In the genomic region with DNA sequence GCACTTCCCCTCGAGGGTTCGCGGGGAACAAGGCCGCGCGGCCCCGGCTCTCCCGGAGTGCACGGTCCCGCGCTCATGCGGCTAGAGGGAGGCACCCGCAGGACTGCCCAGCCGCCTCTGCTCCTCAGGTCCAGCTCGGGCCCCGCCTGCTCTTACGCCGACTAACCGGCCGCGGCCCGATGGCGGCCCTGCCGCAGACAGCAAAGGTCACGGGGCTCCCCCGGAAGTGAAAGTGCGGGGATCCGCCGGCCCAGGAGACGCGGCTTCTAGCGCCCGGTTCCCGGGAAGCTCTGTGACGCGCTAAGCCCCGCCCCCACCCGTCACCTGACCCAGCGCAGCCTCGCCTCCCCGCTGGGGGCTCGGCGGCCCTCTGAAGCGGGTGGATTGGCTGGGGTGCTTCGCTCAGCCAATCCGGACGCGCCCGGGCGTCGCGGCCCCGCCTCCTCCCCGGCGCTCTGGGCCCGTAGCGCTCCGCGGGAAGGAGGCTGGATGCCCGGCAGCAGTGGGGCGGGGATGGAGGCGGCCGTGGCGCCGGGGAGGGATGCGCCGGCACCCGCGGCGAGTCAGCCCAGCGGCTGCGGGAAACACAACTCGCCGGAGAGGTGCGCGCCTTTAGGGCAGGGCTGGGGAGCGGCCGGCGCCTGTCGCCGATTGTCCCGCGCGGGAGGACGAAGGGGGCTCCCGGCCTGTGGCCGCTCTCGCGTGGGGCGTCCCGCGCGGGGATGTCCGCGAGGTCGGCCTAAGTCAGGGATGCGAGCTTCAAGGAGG, we compare ENCODE assay signal across 1 cellular context.
TF ChIP-seq lines count a peak whose summit lies in the region.

A gene with protein sequence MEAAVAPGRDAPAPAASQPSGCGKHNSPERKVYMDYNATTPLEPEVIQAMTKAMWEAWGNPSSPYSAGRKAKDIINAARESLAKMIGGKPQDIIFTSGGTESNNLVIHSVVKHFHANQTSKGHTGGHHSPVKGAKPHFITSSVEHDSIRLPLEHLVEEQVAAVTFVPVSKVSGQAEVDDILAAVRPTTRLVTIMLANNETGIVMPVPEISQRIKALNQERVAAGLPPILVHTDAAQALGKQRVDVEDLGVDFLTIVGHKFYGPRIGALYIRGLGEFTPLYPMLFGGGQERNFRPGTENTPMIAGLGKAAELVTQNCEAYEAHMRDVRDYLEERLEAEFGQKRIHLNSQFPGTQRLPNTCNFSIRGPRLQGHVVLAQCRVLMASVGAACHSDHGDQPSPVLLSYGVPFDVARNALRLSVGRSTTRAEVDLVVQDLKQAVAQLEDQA (plus strand): TSS at position 460 of the 768 bp plus-strand sequence. CDS start 54 bp downstream, at position 514.

TF ChIP-seq in HepG2, 621 proteins besides CTCF, POLR2A, EP300 and RAD21 (continued from another document and continues in another):
- TF ChIP-seq, protein P1, sequence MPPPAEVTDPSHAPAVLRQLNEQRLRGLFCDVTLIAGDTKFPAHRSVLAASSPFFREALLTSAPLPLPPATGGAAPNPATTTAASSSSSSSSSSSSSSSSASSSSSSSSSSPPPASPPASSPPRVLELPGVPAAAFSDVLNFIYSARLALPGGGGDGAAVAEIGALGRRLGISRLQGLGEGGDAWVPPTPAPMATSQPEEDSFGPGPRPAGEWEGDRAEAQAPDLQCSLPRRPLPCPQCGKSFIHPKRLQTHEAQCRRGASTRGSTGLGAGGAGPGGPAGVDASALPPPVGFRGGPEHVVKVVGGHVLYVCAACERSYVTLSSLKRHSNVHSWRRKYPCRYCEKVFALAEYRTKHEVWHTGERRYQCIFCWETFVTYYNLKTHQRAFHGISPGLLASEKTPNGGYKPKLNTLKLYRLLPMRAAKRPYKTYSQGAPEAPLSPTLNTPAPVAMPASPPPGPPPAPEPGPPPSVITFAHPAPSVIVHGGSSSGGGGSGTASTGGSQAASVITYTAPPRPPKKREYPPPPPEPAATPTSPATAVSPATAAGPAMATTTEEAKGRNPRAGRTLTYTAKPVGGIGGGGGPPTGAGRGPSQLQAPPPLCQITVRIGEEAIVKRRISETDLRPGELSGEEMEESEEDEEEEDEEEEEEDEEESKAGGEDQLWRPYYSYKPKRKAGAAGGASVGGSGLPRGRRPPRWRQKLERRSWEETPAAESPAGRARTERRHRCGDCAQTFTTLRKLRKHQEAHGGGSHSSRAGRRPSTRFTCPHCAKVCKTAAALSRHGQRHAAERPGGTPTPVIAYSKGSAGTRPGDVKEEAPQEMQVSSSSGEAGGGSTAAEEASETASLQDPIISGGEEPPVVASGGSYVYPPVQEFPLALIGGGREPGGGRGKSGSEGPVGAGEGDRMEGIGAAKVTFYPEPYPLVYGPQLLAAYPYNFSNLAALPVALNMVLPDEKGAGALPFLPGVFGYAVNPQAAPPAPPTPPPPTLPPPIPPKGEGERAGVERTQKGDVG (CRISPR knock-in tag; IDR thresholded peaks at IDR 0.05; ENCODE audit: borderline replicate concordance) = peak; percentile 41; the same call in 1 of the 2 replicates
- TF ChIP-seq, protein P2, sequence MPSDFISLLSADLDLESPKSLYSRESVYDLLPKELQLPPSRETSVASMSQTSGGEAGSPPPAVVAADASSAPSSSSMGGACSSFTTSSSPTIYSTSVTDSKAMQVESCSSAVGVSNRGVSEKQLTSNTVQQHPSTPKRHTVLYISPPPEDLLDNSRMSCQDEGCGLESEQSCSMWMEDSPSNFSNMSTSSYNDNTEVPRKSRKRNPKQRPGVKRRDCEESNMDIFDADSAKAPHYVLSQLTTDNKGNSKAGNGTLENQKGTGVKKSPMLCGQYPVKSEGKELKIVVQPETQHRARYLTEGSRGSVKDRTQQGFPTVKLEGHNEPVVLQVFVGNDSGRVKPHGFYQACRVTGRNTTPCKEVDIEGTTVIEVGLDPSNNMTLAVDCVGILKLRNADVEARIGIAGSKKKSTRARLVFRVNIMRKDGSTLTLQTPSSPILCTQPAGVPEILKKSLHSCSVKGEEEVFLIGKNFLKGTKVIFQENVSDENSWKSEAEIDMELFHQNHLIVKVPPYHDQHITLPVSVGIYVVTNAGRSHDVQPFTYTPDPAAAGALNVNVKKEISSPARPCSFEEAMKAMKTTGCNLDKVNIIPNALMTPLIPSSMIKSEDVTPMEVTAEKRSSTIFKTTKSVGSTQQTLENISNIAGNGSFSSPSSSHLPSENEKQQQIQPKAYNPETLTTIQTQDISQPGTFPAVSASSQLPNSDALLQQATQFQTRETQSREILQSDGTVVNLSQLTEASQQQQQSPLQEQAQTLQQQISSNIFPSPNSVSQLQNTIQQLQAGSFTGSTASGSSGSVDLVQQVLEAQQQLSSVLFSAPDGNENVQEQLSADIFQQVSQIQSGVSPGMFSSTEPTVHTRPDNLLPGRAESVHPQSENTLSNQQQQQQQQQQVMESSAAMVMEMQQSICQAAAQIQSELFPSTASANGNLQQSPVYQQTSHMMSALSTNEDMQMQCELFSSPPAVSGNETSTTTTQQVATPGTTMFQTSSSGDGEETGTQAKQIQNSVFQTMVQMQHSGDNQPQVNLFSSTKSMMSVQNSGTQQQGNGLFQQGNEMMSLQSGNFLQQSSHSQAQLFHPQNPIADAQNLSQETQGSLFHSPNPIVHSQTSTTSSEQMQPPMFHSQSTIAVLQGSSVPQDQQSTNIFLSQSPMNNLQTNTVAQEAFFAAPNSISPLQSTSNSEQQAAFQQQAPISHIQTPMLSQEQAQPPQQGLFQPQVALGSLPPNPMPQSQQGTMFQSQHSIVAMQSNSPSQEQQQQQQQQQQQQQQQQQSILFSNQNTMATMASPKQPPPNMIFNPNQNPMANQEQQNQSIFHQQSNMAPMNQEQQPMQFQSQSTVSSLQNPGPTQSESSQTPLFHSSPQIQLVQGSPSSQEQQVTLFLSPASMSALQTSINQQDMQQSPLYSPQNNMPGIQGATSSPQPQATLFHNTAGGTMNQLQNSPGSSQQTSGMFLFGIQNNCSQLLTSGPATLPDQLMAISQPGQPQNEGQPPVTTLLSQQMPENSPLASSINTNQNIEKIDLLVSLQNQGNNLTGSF (CRISPR knock-in tag; IDR thresholded peaks at IDR 0.05) = no peak; the same call in 1 of the 2 replicates
- TF ChIP-seq, protein P3, sequence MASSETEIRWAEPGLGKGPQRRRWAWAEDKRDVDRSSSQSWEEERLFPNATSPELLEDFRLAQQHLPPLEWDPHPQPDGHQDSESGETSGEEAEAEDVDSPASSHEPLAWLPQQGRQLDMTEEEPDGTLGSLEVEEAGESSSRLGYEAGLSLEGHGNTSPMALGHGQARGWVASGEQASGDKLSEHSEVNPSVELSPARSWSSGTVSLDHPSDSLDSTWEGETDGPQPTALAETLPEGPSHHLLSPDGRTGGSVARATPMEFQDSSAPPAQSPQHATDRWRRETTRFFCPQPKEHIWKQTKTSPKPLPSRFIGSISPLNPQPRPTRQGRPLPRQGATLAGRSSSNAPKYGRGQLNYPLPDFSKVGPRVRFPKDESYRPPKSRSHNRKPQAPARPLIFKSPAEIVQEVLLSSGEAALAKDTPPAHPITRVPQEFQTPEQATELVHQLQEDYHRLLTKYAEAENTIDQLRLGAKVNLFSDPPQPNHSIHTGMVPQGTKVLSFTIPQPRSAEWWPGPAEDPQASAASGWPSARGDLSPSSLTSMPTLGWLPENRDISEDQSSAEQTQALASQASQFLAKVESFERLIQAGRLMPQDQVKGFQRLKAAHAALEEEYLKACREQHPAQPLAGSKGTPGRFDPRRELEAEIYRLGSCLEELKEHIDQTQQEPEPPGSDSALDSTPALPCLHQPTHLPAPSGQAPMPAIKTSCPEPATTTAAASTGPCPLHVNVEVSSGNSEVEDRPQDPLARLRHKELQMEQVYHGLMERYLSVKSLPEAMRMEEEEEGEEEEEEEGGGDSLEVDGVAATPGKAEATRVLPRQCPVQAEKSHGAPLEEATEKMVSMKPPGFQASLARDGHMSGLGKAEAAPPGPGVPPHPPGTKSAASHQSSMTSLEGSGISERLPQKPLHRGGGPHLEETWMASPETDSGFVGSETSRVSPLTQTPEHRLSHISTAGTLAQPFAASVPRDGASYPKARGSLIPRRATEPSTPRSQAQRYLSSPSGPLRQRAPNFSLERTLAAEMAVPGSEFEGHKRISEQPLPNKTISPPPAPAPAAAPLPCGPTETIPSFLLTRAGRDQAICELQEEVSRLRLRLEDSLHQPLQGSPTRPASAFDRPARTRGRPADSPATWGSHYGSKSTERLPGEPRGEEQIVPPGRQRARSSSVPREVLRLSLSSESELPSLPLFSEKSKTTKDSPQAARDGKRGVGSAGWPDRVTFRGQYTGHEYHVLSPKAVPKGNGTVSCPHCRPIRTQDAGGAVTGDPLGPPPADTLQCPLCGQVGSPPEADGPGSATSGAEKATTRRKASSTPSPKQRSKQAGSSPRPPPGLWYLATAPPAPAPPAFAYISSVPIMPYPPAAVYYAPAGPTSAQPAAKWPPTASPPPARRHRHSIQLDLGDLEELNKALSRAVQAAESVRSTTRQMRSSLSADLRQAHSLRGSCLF (CRISPR knock-in tag; IDR thresholded peaks at IDR 0.05; ENCODE audit: borderline replicate concordance) = 0 out of 2 replicates have a peak, but pooled peaks have one; percentile 83
- TF ChIP-seq, protein P4, sequence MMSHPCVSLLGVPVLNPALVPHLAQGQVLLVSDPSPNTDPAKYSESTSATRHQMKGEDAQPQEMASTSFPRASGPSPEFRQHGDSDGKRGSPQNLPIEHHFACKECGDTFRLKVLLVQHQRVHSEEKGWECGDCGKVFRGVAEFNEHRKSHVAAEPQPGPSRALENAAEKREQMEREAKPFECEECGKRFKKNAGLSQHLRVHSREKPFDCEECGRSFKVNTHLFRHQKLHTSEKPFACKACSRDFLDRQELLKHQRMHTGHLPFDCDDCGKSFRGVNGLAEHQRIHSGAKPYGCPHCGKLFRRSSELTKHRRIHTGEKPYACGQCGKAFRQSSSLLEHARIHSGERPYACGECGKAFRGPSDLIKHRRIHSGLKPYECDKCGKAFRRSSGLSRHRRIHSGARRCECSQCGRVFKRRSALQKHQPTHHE (CRISPR knock-in tag; IDR thresholded peaks at IDR 0.05; ENCODE audit: borderline replicate concordance) = peak; percentile 99
- TF ChIP-seq NFE2 (CRISPR knock-in tag; IDR thresholded peaks at IDR 0.05) (no peak), FOXC1 (CRISPR knock-in tag; IDR thresholded peaks at IDR 0.05; ENCODE audit: borderline replicate concordance) (peak; percentile 10; the same call in 1 of the 2 replicates), CC2D1A (CRISPR knock-in tag; IDR thresholded peaks at IDR 0.05) (no peak), U2AF1 (optimal IDR thresholded peaks at IDR 0.05; ENCODE audit: low read depth, low read length) (peak; percentile 38)
- TF ChIP-seq, protein P5, sequence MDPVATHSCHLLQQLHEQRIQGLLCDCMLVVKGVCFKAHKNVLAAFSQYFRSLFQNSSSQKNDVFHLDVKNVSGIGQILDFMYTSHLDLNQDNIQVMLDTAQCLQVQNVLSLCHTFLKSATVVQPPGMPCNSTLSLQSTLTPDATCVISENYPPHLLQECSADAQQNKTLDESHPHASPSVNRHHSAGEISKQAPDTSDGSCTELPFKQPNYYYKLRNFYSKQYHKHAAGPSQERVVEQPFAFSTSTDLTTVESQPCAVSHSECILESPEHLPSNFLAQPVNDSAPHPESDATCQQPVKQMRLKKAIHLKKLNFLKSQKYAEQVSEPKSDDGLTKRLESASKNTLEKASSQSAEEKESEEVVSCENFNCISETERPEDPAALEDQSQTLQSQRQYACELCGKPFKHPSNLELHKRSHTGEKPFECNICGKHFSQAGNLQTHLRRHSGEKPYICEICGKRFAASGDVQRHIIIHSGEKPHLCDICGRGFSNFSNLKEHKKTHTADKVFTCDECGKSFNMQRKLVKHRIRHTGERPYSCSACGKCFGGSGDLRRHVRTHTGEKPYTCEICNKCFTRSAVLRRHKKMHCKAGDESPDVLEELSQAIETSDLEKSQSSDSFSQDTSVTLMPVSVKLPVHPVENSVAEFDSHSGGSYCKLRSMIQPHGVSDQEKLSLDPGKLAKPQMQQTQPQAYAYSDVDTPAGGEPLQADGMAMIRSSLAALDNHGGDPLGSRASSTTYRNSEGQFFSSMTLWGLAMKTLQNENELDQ (CRISPR knock-in tag; IDR thresholded peaks at IDR 0.05; ENCODE audit: borderline replicate concordance) = no peak
- TF ChIP-seq, protein P6, sequence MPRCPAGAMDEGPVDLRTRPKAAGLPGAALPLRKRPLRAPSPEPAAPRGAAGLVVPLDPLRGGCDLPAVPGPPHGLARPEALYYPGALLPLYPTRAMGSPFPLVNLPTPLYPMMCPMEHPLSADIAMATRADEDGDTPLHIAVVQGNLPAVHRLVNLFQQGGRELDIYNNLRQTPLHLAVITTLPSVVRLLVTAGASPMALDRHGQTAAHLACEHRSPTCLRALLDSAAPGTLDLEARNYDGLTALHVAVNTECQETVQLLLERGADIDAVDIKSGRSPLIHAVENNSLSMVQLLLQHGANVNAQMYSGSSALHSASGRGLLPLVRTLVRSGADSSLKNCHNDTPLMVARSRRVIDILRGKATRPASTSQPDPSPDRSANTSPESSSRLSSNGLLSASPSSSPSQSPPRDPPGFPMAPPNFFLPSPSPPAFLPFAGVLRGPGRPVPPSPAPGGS (CRISPR knock-in tag; IDR thresholded peaks at IDR 0.05) = peak; percentile 82
- TF ChIP-seq, protein P7, sequence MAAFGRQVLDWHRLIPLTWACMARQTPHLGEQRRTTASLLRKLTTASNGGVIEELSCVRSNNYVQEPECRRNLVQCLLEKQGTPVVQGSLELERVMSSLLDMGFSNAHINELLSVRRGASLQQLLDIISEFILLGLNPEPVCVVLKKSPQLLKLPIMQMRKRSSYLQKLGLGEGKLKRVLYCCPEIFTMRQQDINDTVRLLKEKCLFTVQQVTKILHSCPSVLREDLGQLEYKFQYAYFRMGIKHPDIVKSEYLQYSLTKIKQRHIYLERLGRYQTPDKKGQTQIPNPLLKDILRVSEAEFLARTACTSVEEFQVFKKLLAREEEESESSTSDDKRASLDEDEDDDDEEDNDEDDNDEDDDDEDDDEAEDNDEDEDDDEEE (CRISPR knock-in tag; IDR thresholded peaks at IDR 0.05) = peak; percentile 82; the same call in 1 of the 2 replicates
